Comparison of ENCODE assay signal across 1 cellular context in genomic region chr6:143901885-143902708, GRCh38.
TF ChIP-seq lines count a peak whose summit lies in the region.

No MANE protein-coding gene starts in this region.

TF ChIP-seq in HepG2, 621 proteins besides CTCF, POLR2A, EP300 and RAD21 (continued from another document):
- TF ChIP-seq E2F5 (CRISPR knock-in tag; conservative IDR thresholded peaks at IDR 0.05) (no peak), PRDM4 (CRISPR knock-in tag; IDR thresholded peaks at IDR 0.05; ENCODE audit: borderline replicate concordance) (no peak), KDM5B (CRISPR knock-in tag; IDR thresholded peaks at IDR 0.05; ENCODE audit: borderline replicate concordance) (no peak), TFDP2 (CRISPR knock-in tag; IDR thresholded peaks at IDR 0.05) (no peak)
